9 cellular contexts compared by ENCODE assay signal in the genomic region with DNA sequence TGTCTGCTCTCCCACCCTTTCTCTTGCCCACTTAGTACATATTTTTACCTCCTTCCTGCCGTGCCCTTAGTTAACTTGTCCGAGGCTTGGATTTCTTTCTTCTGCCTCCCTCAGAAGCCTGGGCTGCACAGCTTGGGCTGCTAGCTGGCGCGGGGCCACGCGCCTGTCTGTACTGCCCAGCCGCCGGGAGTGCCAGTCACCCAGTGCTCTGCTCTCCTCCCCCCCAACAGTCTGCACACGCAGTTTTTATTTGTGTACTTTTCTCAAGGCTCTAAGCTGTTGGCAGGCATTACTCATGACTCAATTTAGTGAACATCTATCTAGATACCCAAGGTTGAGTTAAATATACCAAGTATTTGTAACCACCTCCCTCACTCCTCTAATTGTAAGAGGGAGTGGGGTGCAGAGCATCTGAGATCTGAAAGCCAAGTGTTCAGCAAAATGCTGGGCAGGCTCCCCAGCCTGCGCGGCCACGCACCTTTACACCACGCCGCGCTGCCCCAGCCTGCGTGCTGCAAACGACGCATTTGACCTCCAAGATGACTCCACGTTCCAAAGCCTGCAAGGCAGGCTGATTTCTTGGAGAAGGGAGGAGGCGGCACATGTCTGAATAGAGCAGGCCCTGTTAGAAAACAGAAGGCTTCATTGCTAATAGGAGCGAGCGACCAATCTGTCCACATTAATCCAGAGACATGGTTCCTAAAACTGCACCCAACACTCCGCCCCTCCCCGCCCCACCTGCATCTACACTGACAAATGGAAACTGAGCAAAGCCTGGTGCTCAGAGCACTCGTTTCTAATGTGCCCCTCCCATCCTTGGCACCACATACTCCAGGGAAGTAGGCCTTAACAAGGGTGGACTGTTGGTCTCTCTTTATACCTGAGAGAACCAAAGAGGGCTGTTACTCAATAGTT. TPM values are rescaled to one million over a fixed set of nuclear protein-coding genes. Genes with fewer than 3 reads are reported as not detected.
A peak's percentile ranks its signal among the peaks of the same experiment; 100 is the strongest.
DNase-seq lines count a peak whose midpoint lies in the region; ATAC-seq and TF ChIP-seq lines count a peak whose summit lies in the region.
"Had no signal": no experiment of that assay in that cellular context is flagged by ENCODE, and none has a peak within 500 bp of the region (broad histone marks: within the 10 kb centered on the region; RNA-seq: fewer than 3 reads in every experiment).

No MANE protein-coding gene starts in this region.

- intact Hi-C loops in right lobe of liver (cut with DNase I) (loop anchor here (5.0 to 10.0 kb wide), 2 partner anchors 139 to 292 kb away; no protein-coding TSS in a partner anchor), uterus (cut with DNase I; ENCODE audit: low total_unique reads) (loop anchor here (5.0 to 10.0 kb wide), 2 partner anchors 98 to 139 kb away; no protein-coding TSS in a partner anchor)

- H3K9me3 ChIP-seq in right lobe of liver (no peaks in the 10 kb centered on the region), uterus (no peaks in the 10 kb centered on the region)

- TF ChIP-seq POLR2A in right lobe of liver (IDR thresholded peaks at IDR 0.05), result no peak
- TF ChIP-seq POLR2A in uterus (IDR thresholded peaks at IDR 0.05), result no peak

- TF ChIP-seq CTCF in right lobe of liver (IDR thresholded peaks at IDR 0.05), result no peak
- no peak for TF ChIP-seq CTCF in uterus (IDR thresholded peaks at IDR 0.05)
- TF ChIP-seq CTCF in GM10266 (IDR thresholded peaks at IDR 0.05; ENCODE audit: control insufficient read depth, insufficient read depth, low read depth, missing control alignments), result no peak

- H3K27ac ChIP-seq in caudate nucleus (ENCODE audit: low read depth, low read length) (peak overlapping the region; percentile 98), right lobe of liver (peak overlapping the region in 2 of 3 donors; percentile 26 to 49), uterus (peak overlapping the region; percentile 37 to 40)

- H3K4me3 ChIP-seq in right lobe of liver (peak overlapping the region in 1 of 3 donors; percentile 5), uterus (no peak overlapping the region)
- H3K4me3 ChIP-seq: K562 had no signal

- peak; percentile 12 for DNase-seq in SHP77 treated with DMSO at 0.1 percent for 48 hours (lab: John Stamatoyannopoulos, UW)
- DNase-seq in SHP77 (lab: John Stamatoyannopoulos, UW), result no peak
- DNase-seq in caudate nucleus (lab: John Stamatoyannopoulos, UW), result peak in 58 of 61 donors; percentile 20 to 90 (median 74)
- peak; percentile 85 to 90 (median 85) for DNase-seq in right lobe of liver
- DNase-seq in uterus, result peak; percentile 60
- DNase-seq in retina, result no peak
- no peak for DNase-seq in stimulated activated CD4-positive, alpha-beta T cell treated with anti-CD3 and anti-CD28 coated beads, Interleukin-4, amount 100 ng/mL, for 1 hour
- DNase-seq in GM10266 (ENCODE audit: extremely low spot score), result no peak

- H3K36me3 ChIP-seq in right lobe of liver (peaks cover 0 to 12% (median 7%) of the 10 kb centered on the region in 4 donors), uterus (no peaks in the 10 kb centered on the region)

- H3K4me1 ChIP-seq in right lobe of liver (peaks cover 0 to 10% (median 4%) of the 10 kb centered on the region in 4 donors), uterus (peaks cover 5 to 9% of the 10 kb centered on the region in 2 donors)

- ATAC-seq in right lobe of liver, result peak; percentile 83 to 90 (median 87)
- ATAC-seq: K562 had no signal

- 34% methylated on average over 11 of the region's 25 CpGs for whole genome bisulfite sequencing in right lobe of liver (ENCODE audit: insufficient coverage, low coverage, low lambda C conversion rate, missing lambda C conversion rate)

- no peaks in the 10 kb centered on the region for H3K27me3 ChIP-seq in right lobe of liver
- H3K27me3 ChIP-seq in uterus, result no peaks in the 10 kb centered on the region

RNA-seq across cellular contexts. Expression of a gene that starts 18.2 kb away (rescaled TPM):
- 1 to 10 TPM in 3 of 6 experiments, under 1 TPM in 3; 0.87 to 1.9 (median 0.96) TPM for total RNA-seq in right lobe of liver
- total RNA-seq in uterus, result 1 to 10 TPM in 3 of 4 donors, not detected in 1; 2.6 to 4.1 (median 4.0) TPM

Comparison
In these comparisons a context has a peak if more than half of its experiments do, and no peak if none do; other contexts are left out.
1. DNase-seq: peak in SHP77 treated with DMSO at 0.1 percent for 48 hours (single experiment), caudate nucleus (58 of 61), right lobe of liver (3 of 3) and uterus (2 of 2); none in SHP77 (0 of 2), retina (single experiment), stimulated activated CD4-positive, alpha-beta T cell treated with anti-CD3 and anti-CD28 coated beads, Interleukin-4, amount 100 ng/mL, for 1 hour (single experiment) and GM10266 (single experiment).
2. H3K27ac ChIP-seq: peak in every context shown above with its lines; median percentile 98 in caudate nucleus; 38 in uterus; 38 in right lobe of liver.